Comparison of ENCODE assay signal across 11 cellular contexts in genomic region chr1:105516068-105516467, GRCh38.
"Had no signal": no experiment of that assay in that cellular context is flagged by ENCODE, and none has a peak within 500 bp of the region (broad histone marks: within the 10 kb centered on the region; RNA-seq: fewer than 3 reads in every experiment).

No MANE protein-coding gene starts in this region.

- H3K4me1 ChIP-seq: HAP-1 had no signal

- H3K4me2 ChIP-seq: GM23338 had no signal

- ATAC-seq: GM23338, HCT116 had no signal

- H3K9ac ChIP-seq: GM23248 had no signal

- DNase-seq: GM23248, GOT3, H7, H9, HCEC 1CT, HFFc6 had no signal

- FAIRE-seq: H1, H54 had no signal

- H3K9me3 ChIP-seq: HAP-1 had no signal

- H3K36me3 ChIP-seq: HAP-1 had no signal

- H3K4me3 ChIP-seq: GM23248, GM23338, HAP-1 had no signal

- H3K27ac ChIP-seq: GM23248 had no signal

- H2AFZ ChIP-seq: GM23248, GM23338 had no signal
